8 cellular contexts compared by ENCODE assay signal in the genomic region with DNA sequence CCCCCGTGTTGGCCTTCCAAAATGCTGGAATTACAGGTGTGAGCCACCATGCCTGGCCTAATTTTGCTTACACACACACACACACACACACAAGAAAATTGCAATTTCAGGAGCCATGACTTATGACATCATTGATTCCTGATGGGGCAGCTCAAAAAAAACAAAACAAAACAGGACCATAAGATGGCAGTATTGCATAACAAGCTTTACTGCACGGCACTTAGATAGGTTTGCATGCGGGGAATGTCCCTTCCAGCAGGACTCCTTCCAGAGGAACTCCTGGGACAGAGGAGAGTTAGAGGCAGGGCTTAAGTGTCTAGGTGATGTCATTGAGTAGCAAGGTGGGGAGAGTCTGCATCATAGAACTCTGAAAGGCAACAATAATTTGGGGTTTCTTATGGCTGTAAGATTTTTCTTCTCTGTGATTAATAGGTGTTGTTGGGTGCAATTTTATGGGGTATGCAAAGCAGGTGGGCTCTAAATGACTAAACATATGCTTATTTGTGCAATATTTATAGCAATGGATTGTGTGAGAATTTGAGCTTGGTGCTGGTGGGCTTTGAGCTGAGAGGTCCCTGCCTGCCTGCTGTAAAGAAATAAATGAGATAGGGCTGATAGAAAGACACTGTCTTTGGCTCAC. TPM values are rescaled to one million over a fixed set of nuclear protein-coding genes. Genes with fewer than 3 reads are reported as not detected.
DNase-seq lines count a peak whose midpoint lies in the region; ATAC-seq and TF ChIP-seq lines count a peak whose summit lies in the region.

No MANE protein-coding gene starts in this region.

- CTCF ChIA-PET in AG04450 (lab: Charles Lee), result interaction anchor here (0.5 to 7.6 kb wide), 34 partner anchors 9 to 738 kb away, joined by 3 to 158 read pairs (median 4); a partner anchor contains a TSS

- DNase-seq in AG04450 (ENCODE audit: low read depth, low spot score) (peak; percentile 23), NCI-H1105 treated with DMSO at 0.1 percent for 48 hours (lab: John Stamatoyannopoulos, UW) (peak; percentile 46), SKM-1 treated with dmso at 0.1 percent for 144 hours (lab: John Stamatoyannopoulos, UW; ENCODE audit: unreplicated experiment) (peak; percentile 69), right cardiac atrium (no peak)
- DNase-seq in activated effector memory CD4-positive, alpha-beta T cell treated with Interleukin-2 at 50 U/mL for 16 hours, result no peak

- TF ChIP-seq CTCF in AG04450 (IDR thresholded peaks at IDR 0.05; ENCODE audit: low read depth, low read length) (peak; percentile 45), GM12874 (IDR thresholded peaks at IDR 0.05; ENCODE audit: insufficient read depth, low read depth, low read length) (peak; percentile 46)

- H3K27me3 ChIP-seq in AG04450 (ENCODE audit: control insufficient read depth, insufficient read depth, low read length), result no peaks in the 10 kb centered on the region
- H3K27me3 ChIP-seq in right cardiac atrium (ENCODE audit: control insufficient read depth, insufficient read depth), result no peaks in the 10 kb centered on the region

- H3K9me3 ChIP-seq in AG04450 (ENCODE audit: control insufficient read depth, insufficient read depth, low read length) (peaks cover 7% of the 10 kb centered on the region; the same call in 1 of the 2 replicates), right cardiac atrium (ENCODE audit: control insufficient read depth, low read length) (no peaks in the 10 kb centered on the region)

- no peaks in the 10 kb centered on the region for H3K4me1 ChIP-seq in right cardiac atrium (ENCODE audit: control insufficient read depth, insufficient read depth, low read length)

- no peak overlapping the region for H3K4me3 ChIP-seq in AG04450 (ENCODE audit: low read depth, low read length)
- H3K4me3 ChIP-seq in right cardiac atrium (ENCODE audit: low read length), result no peak overlapping the region

- POLR2A ChIA-PET in AG04450 (lab: Yijun Ruan, JAX), result interaction anchor here (0.7 kb wide), 1 partner anchor 78 kb away, joined by 3 read pairs; no protein-coding TSS in a partner anchor

- no peak overlapping the region for H3K27ac ChIP-seq in AG04450 (ENCODE audit: low read depth, low read length)
- no peak overlapping the region for H3K27ac ChIP-seq in right cardiac atrium (ENCODE audit: low read length)

- ATAC-seq in right cardiac atrium (peak; percentile 32 to 47), GM21360 (IDR thresholded peaks at IDR 0.05; ENCODE audit: unreplicated experiment) (no peak), GM19035 (IDR thresholded peaks at IDR 0.05; ENCODE audit: unreplicated experiment) (no peak)

- 41% methylated on average over 3 of the region's 3 CpGs for WGBS in right cardiac atrium

- intact Hi-C loops in right cardiac atrium (cut with DNase I), result no loop called here

RNA-seq across cellular contexts. Expression of a gene that starts 9.0 kb away (rescaled TPM):
- not detected in 2 replicates for polyA plus RNA-seq in AG04450 (2011; rRNA removed)
- not detected in 2 replicates for polyA minus RNA-seq in AG04450 (2011; rRNA and poly(A)+ RNA removed)
- not detected for total RNA-seq in right cardiac atrium
- polyA plus RNA-seq in right cardiac atrium, result not detected

RNA-seq across cellular contexts. Expression of a gene that starts 16.2 kb away (rescaled TPM):
- 2.7 and 2.9 TPM in 2 replicates for polyA plus RNA-seq in AG04450 (2011; rRNA removed)
- 7.3 and 9.8 TPM in 2 replicates for polyA minus RNA-seq in AG04450 (2011; rRNA and poly(A)+ RNA removed)
- total RNA-seq in right cardiac atrium, result 10 to 100 TPM in 2 of 4 donors, 1 to 10 TPM in 2; 5.1 to 15.9 (median 9.6) TPM
- 8.2 TPM for polyA plus RNA-seq in right cardiac atrium

Comparison
In these comparisons a context has a peak if more than half of its experiments do, and no peak if none do; other contexts are left out.
1. DNase-seq: peak in AG04450 (single experiment), NCI-H1105 treated with DMSO at 0.1 percent for 48 hours (single experiment) and SKM-1 treated with dmso at 0.1 percent for 144 hours (single experiment); none in right cardiac atrium (0 of 3) and activated effector memory CD4-positive, alpha-beta T cell treated with Interleukin-2 at 50 U/mL for 16 hours (single experiment).
2. ATAC-seq: peak in right cardiac atrium (2 of 2); none in GM21360 (single experiment) and GM19035 (single experiment).